In the genomic region with DNA sequence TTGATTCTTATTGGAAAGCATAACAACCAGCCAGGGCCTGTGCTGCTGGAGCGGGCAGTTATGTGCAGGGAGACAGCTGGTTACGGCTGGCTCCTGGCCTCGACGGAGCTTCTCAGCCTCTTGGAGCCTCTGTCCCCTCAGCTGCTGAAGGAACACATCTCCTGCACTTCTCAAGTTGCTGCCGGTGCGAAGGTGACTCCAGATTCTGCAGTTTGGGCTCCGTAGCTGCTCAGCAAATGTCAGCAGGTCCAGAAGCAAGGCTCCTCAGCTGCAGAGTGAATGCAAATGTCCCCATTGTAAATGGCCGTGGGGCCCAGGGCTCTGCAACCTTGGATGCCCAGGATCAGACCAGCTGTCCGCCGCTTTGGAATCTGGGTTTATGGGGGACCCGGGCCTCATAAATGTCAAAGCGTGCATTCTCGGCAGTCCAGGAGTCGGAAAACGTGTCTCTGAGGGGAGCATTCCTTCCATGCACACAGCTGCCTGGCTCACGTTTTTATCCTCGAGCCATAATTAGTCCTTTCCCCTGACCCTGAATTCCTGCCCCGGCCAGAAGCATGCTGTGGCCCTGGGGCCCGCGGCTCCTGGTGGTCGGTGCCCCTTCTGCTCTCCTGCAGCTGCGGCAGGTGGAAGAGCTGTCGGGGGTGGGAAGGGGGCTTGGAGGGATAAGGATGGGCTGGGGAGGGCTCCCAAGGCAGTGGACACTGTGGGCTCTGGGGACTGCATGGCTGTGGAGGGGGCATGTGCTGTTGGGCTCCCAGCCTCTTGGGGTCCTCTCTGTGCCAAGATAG, we compare ENCODE assay signal across 1 cellular context.
TF ChIP-seq lines count a peak whose summit lies in the region.

No MANE protein-coding gene starts in this region.

TF ChIP-seq in HepG2, 621 proteins besides CTCF, POLR2A, EP300 and RAD21 (continued from another document):
- TF ChIP-seq, protein P1, sequence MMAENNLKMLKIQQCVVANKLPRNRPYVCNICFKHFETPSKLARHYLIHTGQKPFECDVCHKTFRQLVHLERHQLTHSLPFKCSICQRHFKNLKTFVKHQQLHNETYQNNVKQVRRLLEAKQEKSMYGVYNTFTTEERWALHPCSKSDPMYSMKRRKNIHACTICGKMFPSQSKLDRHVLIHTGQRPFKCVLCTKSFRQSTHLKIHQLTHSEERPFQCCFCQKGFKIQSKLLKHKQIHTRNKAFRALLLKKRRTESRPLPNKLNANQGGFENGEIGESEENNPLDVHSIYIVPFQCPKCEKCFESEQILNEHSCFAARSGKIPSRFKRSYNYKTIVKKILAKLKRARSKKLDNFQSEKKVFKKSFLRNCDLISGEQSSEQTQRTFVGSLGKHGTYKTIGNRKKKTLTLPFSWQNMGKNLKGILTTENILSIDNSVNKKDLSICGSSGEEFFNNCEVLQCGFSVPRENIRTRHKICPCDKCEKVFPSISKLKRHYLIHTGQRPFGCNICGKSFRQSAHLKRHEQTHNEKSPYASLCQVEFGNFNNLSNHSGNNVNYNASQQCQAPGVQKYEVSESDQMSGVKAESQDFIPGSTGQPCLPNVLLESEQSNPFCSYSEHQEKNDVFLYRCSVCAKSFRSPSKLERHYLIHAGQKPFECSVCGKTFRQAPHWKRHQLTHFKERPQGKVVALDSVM (CRISPR knock-in tag; IDR thresholded peaks at IDR 0.05) = no peak
- TF ChIP-seq ZNF773 (CRISPR knock-in tag; IDR thresholded peaks at IDR 0.05; ENCODE audit: borderline replicate concordance) (no peak), ZNF33B (CRISPR knock-in tag; IDR thresholded peaks at IDR 0.05) (no peak)
- TF ChIP-seq, protein P2, sequence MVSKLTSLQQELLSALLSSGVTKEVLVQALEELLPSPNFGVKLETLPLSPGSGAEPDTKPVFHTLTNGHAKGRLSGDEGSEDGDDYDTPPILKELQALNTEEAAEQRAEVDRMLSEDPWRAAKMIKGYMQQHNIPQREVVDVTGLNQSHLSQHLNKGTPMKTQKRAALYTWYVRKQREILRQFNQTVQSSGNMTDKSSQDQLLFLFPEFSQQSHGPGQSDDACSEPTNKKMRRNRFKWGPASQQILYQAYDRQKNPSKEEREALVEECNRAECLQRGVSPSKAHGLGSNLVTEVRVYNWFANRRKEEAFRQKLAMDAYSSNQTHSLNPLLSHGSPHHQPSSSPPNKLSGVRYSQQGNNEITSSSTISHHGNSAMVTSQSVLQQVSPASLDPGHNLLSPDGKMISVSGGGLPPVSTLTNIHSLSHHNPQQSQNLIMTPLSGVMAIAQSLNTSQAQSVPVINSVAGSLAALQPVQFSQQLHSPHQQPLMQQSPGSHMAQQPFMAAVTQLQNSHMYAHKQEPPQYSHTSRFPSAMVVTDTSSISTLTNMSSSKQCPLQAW (CRISPR knock-in tag; IDR thresholded peaks at IDR 0.05) = no peak
